Comparison of ENCODE assay signal across 20 cellular contexts in the genomic region with DNA sequence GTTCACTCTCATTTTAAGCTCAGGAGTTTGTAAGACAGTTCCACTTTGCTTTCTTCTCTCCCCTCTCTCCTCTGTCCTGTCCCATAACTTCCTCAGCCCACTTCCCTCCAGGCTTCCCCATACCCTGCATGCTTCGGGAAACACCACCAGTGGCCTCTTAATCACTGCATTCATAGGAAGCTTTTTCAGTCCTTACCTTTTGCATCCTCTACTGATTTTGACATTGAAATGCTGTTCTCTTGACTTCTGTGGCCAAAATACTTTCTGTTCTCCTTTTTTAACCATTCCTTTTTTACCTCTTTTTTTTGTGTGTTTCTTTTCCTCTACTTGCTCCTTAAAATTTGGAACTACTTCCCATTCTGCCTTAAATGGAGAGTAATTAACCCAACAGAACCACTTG.
DNase-seq lines count a peak whose midpoint lies in the region; ATAC-seq and TF ChIP-seq lines count a peak whose summit lies in the region.
"Had no signal": no experiment of that assay in that cellular context is flagged by ENCODE, and none has a peak within 500 bp of the region (broad histone marks: within the 10 kb centered on the region; RNA-seq: fewer than 3 reads in every experiment).

No MANE protein-coding gene starts in this region.

- ATAC-seq in HG02852 (IDR thresholded peaks at IDR 0.05; ENCODE audit: unreplicated experiment) (peak; percentile 44), WTC11 (peak; percentile 45)
- ATAC-seq in stimulated activated memory B cell treated with anti-CD40 and anti-IgM and Interleukin-4, amounts not matched to agents 10 μg/mL and 1 μg/mL and 100 μg/mL, for 72 hours = peak; percentile 45
- ATAC-seq: Right ventricle myocardium inferior had no signal

- no peaks in the 10 kb centered on the region for H3K27me3 Mint-ChIP-seq in WTC11 (ENCODE audit: low read depth)
- no peaks in the 10 kb centered on the region for H3K27me3 Mint-ChIP-seq in stimulated activated memory B cell treated with anti-CD40 and anti-IgM and Interleukin-4, amounts not matched to agents 10 μg/mL and 1 μg/mL and 100 μg/mL, for 72 hours
- H3K27me3 Mint-ChIP-seq: activated CD4-positive, alpha-beta T cell treated with anti-CD3 and anti-CD28 coated beads, Interleukin-2, amount 10 ng/mL, durations not matched to agents 7 days and 5 days had no signal

- H3K36me3 Mint-ChIP-seq in WTC11 = no peaks in the 10 kb centered on the region
- H3K36me3 Mint-ChIP-seq in stimulated activated memory B cell treated with anti-CD40 and anti-IgM and Interleukin-4, amounts not matched to agents 10 μg/mL and 1 μg/mL and 100 μg/mL, for 72 hours = peaks cover 17% of the 10 kb centered on the region

- no peak overlapping the region for H3K4me3 Mint-ChIP-seq in WTC11
- H3K4me3 Mint-ChIP-seq in stimulated activated memory B cell treated with anti-CD40 and anti-IgM and Interleukin-4, amounts not matched to agents 10 μg/mL and 1 μg/mL and 100 μg/mL, for 72 hours = peak overlapping the region; percentile 32
- H3K4me3 Mint-ChIP-seq: activated CD4-positive, alpha-beta T cell treated with anti-CD3 and anti-CD28 coated beads, Interleukin-2, amount 10 ng/mL, durations not matched to agents 7 days and 5 days had no signal

- TF ChIP-seq POLR2A in erythroblast (IDR thresholded peaks at IDR 0.05; ENCODE audit: low read length) = no peak

- H3K27ac Mint-ChIP-seq in WTC11 = peak overlapping the region; percentile 21
- H3K27ac Mint-ChIP-seq in stimulated activated memory B cell treated with anti-CD40 and anti-IgM and Interleukin-4, amounts not matched to agents 10 μg/mL and 1 μg/mL and 100 μg/mL, for 72 hours = peak overlapping the region; percentile 61
- H3K27ac Mint-ChIP-seq: activated CD4-positive, alpha-beta T cell treated with anti-CD3 and anti-CD28 coated beads, Interleukin-2, amount 10 ng/mL, durations not matched to agents 7 days and 5 days had no signal

- peaks cover 43% of the 10 kb centered on the region for H3K4me1 Mint-ChIP-seq in WTC11
- peaks cover 49% of the 10 kb centered on the region for H3K4me1 Mint-ChIP-seq in stimulated activated memory B cell treated with anti-CD40 and anti-IgM and Interleukin-4, amounts not matched to agents 10 μg/mL and 1 μg/mL and 100 μg/mL, for 72 hours

- no peak for TF ChIP-seq CTCF in WTC11 (IDR thresholded peaks at IDR 0.05)

- H3K9me3 Mint-ChIP-seq in WTC11 = no peaks in the 10 kb centered on the region
- no peaks in the 10 kb centered on the region for H3K9me3 Mint-ChIP-seq in stimulated activated memory B cell treated with anti-CD40 and anti-IgM and Interleukin-4, amounts not matched to agents 10 μg/mL and 1 μg/mL and 100 μg/mL, for 72 hours
- H3K9me3 Mint-ChIP-seq: activated CD4-positive, alpha-beta T cell treated with anti-CD3 and anti-CD28 coated beads, Interleukin-2, amount 10 ng/mL, durations not matched to agents 7 days and 5 days had no signal

- CTCF ChIA-PET in WTC11 (lab: Charles Lee) = no interaction called here

- POLR2A ChIA-PET in WTC11 (lab: Charles Lee) = no interaction called here

- DNase-seq in NOMO-1 (lab: John Stamatoyannopoulos, UW; ENCODE audit: unreplicated experiment in 2 of 2) (peak; percentile 16 to 29), NOMO-1 treated with dmso at 0.1 percent for 144 hours (lab: John Stamatoyannopoulos, UW; ENCODE audit: unreplicated experiment) (no peak), WTC11 (ENCODE audit: low spot score) (no peak), NCI-H1436 (lab: John Stamatoyannopoulos, UW) (no peak), iPS-NIHi11 (ENCODE audit: low spot score) (no peak), erythroblast (lab: John Stamatoyannopoulos, UW) (no peak)
- DNase-seq: activated CD4-positive, alpha-beta T cell treated with anti-CD3 and anti-CD28 coated beads, Interleukin-2, amount 10 ng/mL, durations not matched to agents 7 days and 5 days; activated CD8-positive, alpha-beta memory T cell treated with anti-CD3 and anti-CD28 coated beads, Interleukin-2, amount 50 U/mL, for 48 hours; aorta; central memory CD4-positive, alpha-beta T cell; foreskin melanocyte; H7; NCI-H1417; NCI-H524 treated with DMSO at 0.1 percent for 48 hours; OCI-M1; stimulated activated CD4-positive, alpha-beta T cell treated with anti-CD3 and anti-CD28 coated beads, Interleukin-4, amount 100 ng/mL, for 4 hours; upper lobe of left lung had no signal

TF ChIP-seq in WTC11, 78 proteins besides CTCF, POLR2A, EP300 and RAD21:
- no peak for TF ChIP-seq NFATC4 (CRISPR knock-in tag; IDR thresholded peaks at IDR 0.05)
- TF ChIP-seq, protein P1, sequence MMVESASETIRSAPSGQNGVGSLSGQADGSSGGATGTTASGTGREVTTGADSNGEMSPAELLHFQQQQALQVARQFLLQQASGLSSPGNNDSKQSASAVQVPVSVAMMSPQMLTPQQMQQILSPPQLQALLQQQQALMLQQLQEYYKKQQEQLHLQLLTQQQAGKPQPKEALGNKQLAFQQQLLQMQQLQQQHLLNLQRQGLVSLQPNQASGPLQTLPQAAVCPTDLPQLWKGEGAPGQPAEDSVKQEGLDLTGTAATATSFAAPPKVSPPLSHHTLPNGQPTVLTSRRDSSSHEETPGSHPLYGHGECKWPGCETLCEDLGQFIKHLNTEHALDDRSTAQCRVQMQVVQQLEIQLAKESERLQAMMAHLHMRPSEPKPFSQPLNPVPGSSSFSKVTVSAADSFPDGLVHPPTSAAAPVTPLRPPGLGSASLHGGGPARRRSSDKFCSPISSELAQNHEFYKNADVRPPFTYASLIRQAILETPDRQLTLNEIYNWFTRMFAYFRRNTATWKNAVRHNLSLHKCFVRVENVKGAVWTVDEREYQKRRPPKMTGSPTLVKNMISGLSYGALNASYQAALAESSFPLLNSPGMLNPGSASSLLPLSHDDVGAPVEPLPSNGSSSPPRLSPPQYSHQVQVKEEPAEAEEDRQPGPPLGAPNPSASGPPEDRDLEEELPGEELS (CRISPR knock-in tag; IDR thresholded peaks at IDR 0.05) = no peak

Comparison
In these comparisons a context has a peak if more than half of its experiments do, and no peak if none do; other contexts are left out.
1. DNase-seq: peak in NOMO-1 (2 of 2); none in NOMO-1 treated with dmso at 0.1 percent for 144 hours (single experiment), WTC11 (single experiment), NCI-H1436 (single experiment), iPS-NIHi11 (single experiment) and erythroblast (0 of 2).
2. Peak in every context shown above with its lines, with median percentiles within 50 percentile points of each other: ATAC-seq.